Comparison of ENCODE assay signal across 12 cellular contexts in genomic region chrX:109393859-109394258, GRCh38.
DNase-seq lines count a peak whose midpoint lies in the region; ATAC-seq and TF ChIP-seq lines count a peak whose summit lies in the region.
"Had no signal": no experiment of that assay in that cellular context is flagged by ENCODE, and none has a peak within 500 bp of the region (broad histone marks: within the 10 kb centered on the region; RNA-seq: fewer than 3 reads in every experiment).

No MANE protein-coding gene starts in this region.

- no peaks in the 10 kb centered on the region for H3K4me1 Mint-ChIP-seq in chondrocyte (ENCODE audit: low read depth)
- H3K4me1 Mint-ChIP-seq: activated B cell treated with CpG ODN at 0.5 μM for 24 hours had no signal

- ATAC-seq in GM21390 (IDR thresholded peaks at IDR 0.05; ENCODE audit: unreplicated experiment), result peak; percentile 72
- ATAC-seq: effector memory CD8-positive, alpha-beta T cell had no signal

- TF ChIP-seq CTCF in GM10248 (IDR thresholded peaks at IDR 0.05; ENCODE audit: control extremely low read depth, extremely low read depth, low read depth, missing control alignments), result no peak
- peak; percentile 31 for TF ChIP-seq CTCF in chondrocyte (IDR thresholded peaks at IDR 0.05)

- in situ Hi-C loops in KBM-7 (cut with MboI; ENCODE audit: low pct_unique_long_range_greater_than_20kb, low sequenced_read_pairs), result loop anchor here (25.0 kb wide), 1 partner anchor 682 kb away; no protein-coding TSS in a partner anchor

- no peak overlapping the region for H3K4me3 Mint-ChIP-seq in chondrocyte (ENCODE audit: unreplicated experiment)
- H3K4me3 Mint-ChIP-seq: activated B cell treated with CpG ODN at 0.5 μM for 24 hours; effector memory CD8-positive, alpha-beta T cell had no signal

- H3K9me3 Mint-ChIP-seq in chondrocyte (ENCODE audit: low read depth), result no peaks in the 10 kb centered on the region
- H3K9me3 Mint-ChIP-seq: activated B cell treated with CpG ODN at 0.5 μM for 24 hours; effector memory CD8-positive, alpha-beta T cell had no signal

- no peak overlapping the region for H3K27ac Mint-ChIP-seq in chondrocyte (ENCODE audit: unreplicated experiment)
- H3K27ac Mint-ChIP-seq: activated B cell treated with CpG ODN at 0.5 μM for 24 hours; effector memory CD8-positive, alpha-beta T cell had no signal

- peaks cover 24% of the 10 kb centered on the region for H3K27me3 Mint-ChIP-seq in chondrocyte (ENCODE audit: low read depth)

- CTCF ChIA-PET in GM10248 (lab: Yijun Ruan, JAX), result no interaction called here

- no peaks in the 10 kb centered on the region for H3K36me3 Mint-ChIP-seq in chondrocyte (ENCODE audit: low read depth)

- POLR2A ChIA-PET in GM10248 (lab: Yijun Ruan, JAX), result no interaction called here

- peak; percentile 4 for DNase-seq in GM10248 (ENCODE audit: extremely low spot score)
- peak; percentile 28 for DNase-seq in KBM-7
- no peak for DNase-seq in chondrocyte (ENCODE audit: low spot score)
- DNase-seq in NCI-H1105 (lab: John Stamatoyannopoulos, UW), result no peak
- DNase-seq in GDM1 (lab: John Stamatoyannopoulos, UW), result no peak
- DNase-seq in NCI-H2081 treated with DMSO at 0.1 percent for 48 hours (lab: John Stamatoyannopoulos, UW), result no peak
- no peak for DNase-seq in NCI-H446 (lab: John Stamatoyannopoulos, UW)
- DNase-seq: activated B cell treated with CpG ODN at 0.5 μM for 24 hours; effector memory CD8-positive, alpha-beta T cell; NCI-H774; stimulated activated CD4-positive, alpha-beta T cell treated with anti-CD3 and anti-CD28 coated beads, Interleukin-4, amount 100 ng/mL, for 4 hours had no signal

Comparison
In these comparisons a context has a peak if more than half of its experiments do, and no peak if none do; other contexts are left out.
1. DNase-seq: peak in GM10248 (single experiment) and KBM-7 (single experiment); none in chondrocyte (single experiment), NCI-H1105 (single experiment), GDM1 (single experiment), NCI-H2081 treated with DMSO at 0.1 percent for 48 hours (single experiment) and NCI-H446 (0 of 2).